In genomic region chrX:78375894-78376293, GRCh38 we compare ENCODE assay signal across 14 cellular contexts. TPM values are rescaled to one million over a fixed set of nuclear protein-coding genes. Genes with fewer than 3 reads are reported as not detected.
A peak's percentile ranks its signal among the peaks of the same experiment; 100 is the strongest.
DNase-seq lines count a peak whose midpoint lies in the region; ATAC-seq lines count a peak whose summit lies in the region.
"Had no signal": no experiment of that assay in that cellular context is flagged by ENCODE, and none has a peak within 500 bp of the region (broad histone marks: within the 10 kb centered on the region; RNA-seq: fewer than 3 reads in every experiment).

No MANE protein-coding gene starts in this region.

- H3K36me3 Mint-ChIP-seq in activated T-cell treated with anti-CD3 and anti-CD28 coated beads, Interleukin-2, amount 50 U/mL, for 4 hours (ENCODE audit: insufficient read depth): no peaks in the 10 kb centered on the region
- peaks cover 17% of the 10 kb centered on the region for H3K36me3 Mint-ChIP-seq in activated T-helper 1 cell treated with anti-CD3 and anti-CD28 coated beads, Interleukin-12 subunit alpha, Interleukin-12 subunit beta, Interleukin-2, Interleukin-4 antibody, amounts not matched to agents 30 ng/mL and 10 ng/mL and 1 ng/mL, durations not matched to agents 14 hours and 24 hours and 36 hours (ENCODE audit: low read depth)
- H3K36me3 Mint-ChIP-seq in stimulated activated effector memory CD8-positive, alpha-beta T cell treated with anti-CD3 and anti-CD28 coated beads, Interleukin-12 subunit alpha, Interleukin-12 subunit beta, amount 100 ng/mL, for 72 hours: no peaks in the 10 kb centered on the region

- ATAC-seq in activated T-cell treated with anti-CD3 and anti-CD28 coated beads, Interleukin-2, amount 50 U/mL, for 4 hours: peak; percentile 82 to 83
- ATAC-seq in stimulated activated effector memory CD8-positive, alpha-beta T cell treated with anti-CD3 and anti-CD28 coated beads, Interleukin-12 subunit alpha, Interleukin-12 subunit beta, amount 100 ng/mL, for 72 hours: peak; percentile 95

- no peak for DNase-seq in activated T-cell treated with anti-CD3 and anti-CD28 coated beads, Interleukin-2, amount 50 U/mL, for 4 hours
- no peak for DNase-seq in activated T-cell treated with anti-CD3 and anti-CD28 coated beads, Interleukin-2, amount 50 U/mL, for 1 hour
- peak; percentile 45 for DNase-seq in LHCN-M2 (ENCODE audit: low read depth)
- DNase-seq in activated T-helper 1 cell treated with anti-CD3 and anti-CD28 coated beads, Interleukin-12 subunit alpha, Interleukin-12 subunit beta, Interleukin-2, Interleukin-4 antibody, amounts not matched to agents 30 ng/mL and 10 ng/mL and 1 ng/mL, durations not matched to agents 14 hours and 24 hours and 36 hours (ENCODE audit: low spot score): no peak
- DNase-seq in stimulated activated effector memory CD8-positive, alpha-beta T cell treated with anti-CD3 and anti-CD28 coated beads, Interleukin-12 subunit alpha, Interleukin-12 subunit beta, amount 100 ng/mL, for 72 hours (ENCODE audit: low spot score in 2 of 2): no peak
- DNase-seq in NCI-H82 (lab: John Stamatoyannopoulos, UW): no peak
- DNase-seq in NCI-H69 (lab: John Stamatoyannopoulos, UW): no peak
- DNase-seq in NCI-H345 treated with DMSO at 0.1 percent for 48 hours (lab: John Stamatoyannopoulos, UW; ENCODE audit: unreplicated experiment): no peak
- DNase-seq: activated CD4-positive, CD25-positive, alpha-beta regulatory T cell; NCI-H2171 treated with DMSO at 0.1 percent for 48 hours; nephron progenitor cell; stimulated activated CD4-positive, alpha-beta T cell treated with anti-CD3 and anti-CD28 coated beads, Interleukin-4, amount 100 ng/mL, for 4 hours had no signal

- intact Hi-C loops in activated T-helper 1 cell treated with anti-CD3 and anti-CD28 coated beads, Interleukin-12 subunit alpha, Interleukin-12 subunit beta, Interleukin-2, Interleukin-4 antibody, amounts not matched to agents 30 ng/mL and 10 ng/mL and 1 ng/mL, durations not matched to agents 14 hours and 24 hours and 36 hours (cut with micrococcal nuclease): loop anchor here (1.0 to 10.0 kb wide), 9 partner anchors 43 to 769 kb away; partner anchors contain the start of genes GPR174, PGAM4 and TAF9B

- H3K9me3 Mint-ChIP-seq in activated T-cell treated with anti-CD3 and anti-CD28 coated beads, Interleukin-2, amount 50 U/mL, for 4 hours: peaks cover 4% of the 10 kb centered on the region
- H3K9me3 Mint-ChIP-seq in activated T-helper 1 cell treated with anti-CD3 and anti-CD28 coated beads, Interleukin-12 subunit alpha, Interleukin-12 subunit beta, Interleukin-2, Interleukin-4 antibody, amounts not matched to agents 30 ng/mL and 10 ng/mL and 1 ng/mL, durations not matched to agents 14 hours and 24 hours and 36 hours: peaks cover 42% of the 10 kb centered on the region
- H3K9me3 Mint-ChIP-seq in stimulated activated effector memory CD8-positive, alpha-beta T cell treated with anti-CD3 and anti-CD28 coated beads, Interleukin-12 subunit alpha, Interleukin-12 subunit beta, amount 100 ng/mL, for 72 hours: peaks cover 6% of the 10 kb centered on the region

- peaks cover 15% of the 10 kb centered on the region for H3K4me1 Mint-ChIP-seq in activated T-cell treated with anti-CD3 and anti-CD28 coated beads, Interleukin-2, amount 50 U/mL, for 4 hours (ENCODE audit: low read depth)
- peaks cover 46% of the 10 kb centered on the region for H3K4me1 Mint-ChIP-seq in activated T-helper 1 cell treated with anti-CD3 and anti-CD28 coated beads, Interleukin-12 subunit alpha, Interleukin-12 subunit beta, Interleukin-2, Interleukin-4 antibody, amounts not matched to agents 30 ng/mL and 10 ng/mL and 1 ng/mL, durations not matched to agents 14 hours and 24 hours and 36 hours (ENCODE audit: low read depth)
- peaks cover 12% of the 10 kb centered on the region for H3K4me1 Mint-ChIP-seq in stimulated activated effector memory CD8-positive, alpha-beta T cell treated with anti-CD3 and anti-CD28 coated beads, Interleukin-12 subunit alpha, Interleukin-12 subunit beta, amount 100 ng/mL, for 72 hours
- H3K4me1 Mint-ChIP-seq: B cell, nephron progenitor cell had no signal

- H3K27me3 Mint-ChIP-seq in activated T-cell treated with anti-CD3 and anti-CD28 coated beads, Interleukin-2, amount 50 U/mL, for 4 hours (ENCODE audit: low read depth): no peaks in the 10 kb centered on the region
- no peaks in the 10 kb centered on the region for H3K27me3 Mint-ChIP-seq in activated T-helper 1 cell treated with anti-CD3 and anti-CD28 coated beads, Interleukin-12 subunit alpha, Interleukin-12 subunit beta, Interleukin-2, Interleukin-4 antibody, amounts not matched to agents 30 ng/mL and 10 ng/mL and 1 ng/mL, durations not matched to agents 14 hours and 24 hours and 36 hours (ENCODE audit: insufficient read depth)
- H3K27me3 Mint-ChIP-seq: B cell had no signal

- H3K4me3 Mint-ChIP-seq in activated T-cell treated with anti-CD3 and anti-CD28 coated beads, Interleukin-2, amount 50 U/mL, for 4 hours: no peak overlapping the region
- H3K4me3 Mint-ChIP-seq in activated T-helper 1 cell treated with anti-CD3 and anti-CD28 coated beads, Interleukin-12 subunit alpha, Interleukin-12 subunit beta, Interleukin-2, Interleukin-4 antibody, amounts not matched to agents 30 ng/mL and 10 ng/mL and 1 ng/mL, durations not matched to agents 14 hours and 24 hours and 36 hours: no peak overlapping the region
- no peak overlapping the region for H3K4me3 Mint-ChIP-seq in stimulated activated effector memory CD8-positive, alpha-beta T cell treated with anti-CD3 and anti-CD28 coated beads, Interleukin-12 subunit alpha, Interleukin-12 subunit beta, amount 100 ng/mL, for 72 hours
- H3K4me3 Mint-ChIP-seq: B cell, nephron progenitor cell had no signal

- peak overlapping the region; percentile 27 for H3K27ac Mint-ChIP-seq in activated T-helper 1 cell treated with anti-CD3 and anti-CD28 coated beads, Interleukin-12 subunit alpha, Interleukin-12 subunit beta, Interleukin-2, Interleukin-4 antibody, amounts not matched to agents 30 ng/mL and 10 ng/mL and 1 ng/mL, durations not matched to agents 14 hours and 24 hours and 36 hours
- no peak overlapping the region for H3K27ac Mint-ChIP-seq in stimulated activated effector memory CD8-positive, alpha-beta T cell treated with anti-CD3 and anti-CD28 coated beads, Interleukin-12 subunit alpha, Interleukin-12 subunit beta, amount 100 ng/mL, for 72 hours
- H3K27ac Mint-ChIP-seq: B cell, nephron progenitor cell had no signal

RNA-seq across cellular contexts. Expression of gene CYSLTR1, which starts 48.5 kb away (rescaled TPM):
- total RNA-seq in activated T-cell treated with anti-CD3 and anti-CD28 coated beads, Interleukin-2, amount 50 U/mL, for 4 hours: 1 to 10 TPM; 1.4 to 2.3 (median 1.8) TPM
- total RNA-seq in LHCN-M2 (2014; rRNA removed): 0.06 TPM in 2 replicates
- polyA plus RNA-seq in LHCN-M2 (2012): 0.02 TPM
- 13.9 and 14.2 TPM in 2 replicates for total RNA-seq in activated T-helper 1 cell treated with anti-CD3 and anti-CD28 coated beads, Interleukin-12 subunit alpha, Interleukin-12 subunit beta, Interleukin-2, Interleukin-4 antibody, amounts not matched to agents 30 ng/mL and 10 ng/mL and 1 ng/mL, durations not matched to agents 14 hours and 24 hours and 36 hours
- total RNA-seq: cardiac muscle cell had no signal
- polyA plus RNA-seq: cardiac muscle cell had no signal
